In the genomic region with DNA sequence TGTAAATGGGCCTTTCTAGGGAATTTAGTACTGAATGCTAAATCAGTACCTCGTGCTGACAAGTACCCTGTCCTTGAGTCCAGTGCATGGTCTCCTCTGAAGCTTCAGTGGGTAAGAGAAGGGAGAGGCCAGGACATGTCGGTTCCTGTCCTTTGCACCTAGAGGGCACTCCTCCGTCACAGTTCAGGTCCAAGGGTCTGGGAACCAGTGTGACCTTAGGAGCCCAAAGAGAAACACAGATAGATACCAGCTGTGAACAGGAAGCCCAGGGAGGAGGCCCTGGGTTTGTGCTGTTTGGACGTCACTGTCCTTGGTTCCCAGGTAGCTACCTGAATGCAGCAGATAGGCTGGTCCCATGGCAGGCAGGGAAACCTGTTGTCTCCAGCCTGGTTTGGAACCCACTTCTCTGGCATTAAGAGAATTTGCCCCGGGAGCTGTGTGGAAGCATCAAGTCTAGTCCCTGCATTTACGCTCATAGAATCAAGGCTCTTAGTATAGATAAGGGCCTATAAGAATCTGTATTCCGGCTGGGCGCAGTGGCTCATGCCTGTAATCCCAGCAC, we compare ENCODE assay signal across 13 cellular contexts. TPM values are rescaled to one million over a fixed set of nuclear protein-coding genes. Genes with fewer than 3 reads are reported as not detected.
DNase-seq lines count a peak whose midpoint lies in the region; ATAC-seq and TF ChIP-seq lines count a peak whose summit lies in the region.
"Had no signal": no experiment of that assay in that cellular context is flagged by ENCODE, and none has a peak within 500 bp of the region (broad histone marks: within the 10 kb centered on the region; RNA-seq: fewer than 3 reads in every experiment).

No MANE protein-coding gene starts in this region.

- TF ChIP-seq POLR2A in stomach (IDR thresholded peaks at IDR 0.05), result no peak

- intact Hi-C loops in activated CD4-positive, alpha-beta memory T cell treated with anti-CD3 and anti-CD28 coated beads for 36 hours (cut with micrococcal nuclease), result no loop called here
- intact Hi-C loops in stomach (cut with DNase I; ENCODE audit: low total_unique reads), result no loop called here

- H3K27ac ChIP-seq in stomach, result no peak overlapping the region
- H3K27ac ChIP-seq: psoas muscle, transverse colon had no signal

- CTCF ChIA-PET in activated CD4-positive, alpha-beta memory T cell treated with anti-CD3 and anti-CD28 coated beads for 36 hours (lab: Charles Lee), result interaction anchor here (0.6 to 1.4 kb wide), 4 partner anchors 32 to 141 kb away, joined by 3 to 5 read pairs (median 3); no protein-coding TSS in a partner anchor
- CTCF ChIA-PET in activated CD4-positive, alpha-beta memory T cell treated with anti-CD3 and anti-CD28 coated beads, Interleukin-2, amount 10 ng/mL, durations not matched to agents 7 days and 5 days (lab: Charles Lee), result interaction anchor here (1.2 kb wide), 2 partner anchors 148 to 374 kb away, joined by 3 read pairs; no protein-coding TSS in a partner anchor

- TF ChIP-seq EP300 in stomach (IDR thresholded peaks at IDR 0.05), result no peak

- no peaks in the 10 kb centered on the region for H3K9me3 Mint-ChIP-seq in activated CD4-positive, alpha-beta memory T cell treated with anti-CD3 and anti-CD28 coated beads for 36 hours
- H3K9me3 Mint-ChIP-seq in activated CD4-positive, alpha-beta memory T cell treated with anti-CD3 and anti-CD28 coated beads, Interleukin-2, amount 10 ng/mL, durations not matched to agents 7 days and 5 days, result no peaks in the 10 kb centered on the region
- no peaks in the 10 kb centered on the region for H3K9me3 Mint-ChIP-seq in stimulated activated effector memory CD8-positive, alpha-beta T cell treated with anti-CD3 and anti-CD28 coated beads, Interleukin-12 subunit alpha, Interleukin-12 subunit beta, amount 100 ng/mL, for 72 hours

- DNase-seq in activated CD4-positive, alpha-beta memory T cell treated with anti-CD3 and anti-CD28 coated beads for 36 hours, result peak; percentile 14
- DNase-seq in activated CD4-positive, alpha-beta memory T cell treated with anti-CD3 and anti-CD28 coated beads, Interleukin-2, amount 10 ng/mL, durations not matched to agents 7 days and 5 days, result no peak
- peak in 2 of 3 experiments; percentile 24 to 73 for DNase-seq in NCI-H1417 (lab: John Stamatoyannopoulos, UW)
- DNase-seq in cerebellar cortex (ENCODE audit: low spot score), result peak; percentile 4
- DNase-seq in stimulated activated effector memory CD8-positive, alpha-beta T cell treated with anti-CD3 and anti-CD28 coated beads, Interleukin-12 subunit alpha, Interleukin-12 subunit beta, amount 100 ng/mL, for 72 hours (ENCODE audit: low spot score in 2 of 2), result no peak
- no peak for DNase-seq in stomach
- DNase-seq in anterior cingulate cortex (lab: John Stamatoyannopoulos, UW), result no peak
- DNase-seq in HuH-7 (ENCODE audit: low spot score), result no peak
- DNase-seq: NCI-H2227 treated with DMSO at 0.1 percent for 48 hours, psoas muscle, transverse colon had no signal

- peaks cover 0 to 29% (median 7%) of the 10 kb centered on the region in 3 donors for H3K27me3 ChIP-seq in stomach
- H3K27me3 ChIP-seq: transverse colon had no signal

- 60 to 81% (median 71%) methylated on average over 7 to 8 of the region's 8 CpGs for WGBS in stomach, 5 donors

- H3K27me3 Mint-ChIP-seq in activated CD4-positive, alpha-beta memory T cell treated with anti-CD3 and anti-CD28 coated beads for 36 hours, result peaks cover 4% of the 10 kb centered on the region
- H3K27me3 Mint-ChIP-seq in activated CD4-positive, alpha-beta memory T cell treated with anti-CD3 and anti-CD28 coated beads, Interleukin-2, amount 10 ng/mL, durations not matched to agents 7 days and 5 days, result peaks cover 25% of the 10 kb centered on the region

- H3K36me3 Mint-ChIP-seq in activated CD4-positive, alpha-beta memory T cell treated with anti-CD3 and anti-CD28 coated beads for 36 hours, result no peaks in the 10 kb centered on the region
- H3K36me3 Mint-ChIP-seq in activated CD4-positive, alpha-beta memory T cell treated with anti-CD3 and anti-CD28 coated beads, Interleukin-2, amount 10 ng/mL, durations not matched to agents 7 days and 5 days (ENCODE audit: low read depth), result no peaks in the 10 kb centered on the region
- H3K36me3 Mint-ChIP-seq in stimulated activated effector memory CD8-positive, alpha-beta T cell treated with anti-CD3 and anti-CD28 coated beads, Interleukin-12 subunit alpha, Interleukin-12 subunit beta, amount 100 ng/mL, for 72 hours, result no peaks in the 10 kb centered on the region

- H3K27ac Mint-ChIP-seq in activated CD4-positive, alpha-beta memory T cell treated with anti-CD3 and anti-CD28 coated beads for 36 hours, result no peak overlapping the region
- H3K27ac Mint-ChIP-seq in activated CD4-positive, alpha-beta memory T cell treated with anti-CD3 and anti-CD28 coated beads, Interleukin-2, amount 10 ng/mL, durations not matched to agents 7 days and 5 days, result no peak overlapping the region
- no peak overlapping the region for H3K27ac Mint-ChIP-seq in stimulated activated effector memory CD8-positive, alpha-beta T cell treated with anti-CD3 and anti-CD28 coated beads, Interleukin-12 subunit alpha, Interleukin-12 subunit beta, amount 100 ng/mL, for 72 hours

- no peak overlapping the region for H3K4me3 Mint-ChIP-seq in activated CD4-positive, alpha-beta memory T cell treated with anti-CD3 and anti-CD28 coated beads for 36 hours
- no peak overlapping the region for H3K4me3 Mint-ChIP-seq in activated CD4-positive, alpha-beta memory T cell treated with anti-CD3 and anti-CD28 coated beads, Interleukin-2, amount 10 ng/mL, durations not matched to agents 7 days and 5 days
- H3K4me3 Mint-ChIP-seq in stimulated activated effector memory CD8-positive, alpha-beta T cell treated with anti-CD3 and anti-CD28 coated beads, Interleukin-12 subunit alpha, Interleukin-12 subunit beta, amount 100 ng/mL, for 72 hours, result no peak overlapping the region

- no peak overlapping the region for H3K4me3 ChIP-seq in stomach
- H3K4me3 ChIP-seq: lung, psoas muscle, transverse colon had no signal

- no peaks in the 10 kb centered on the region for H3K4me1 ChIP-seq in stomach
- H3K4me1 ChIP-seq: psoas muscle, transverse colon had no signal

- POLR2A ChIA-PET in activated CD4-positive, alpha-beta memory T cell treated with anti-CD3 and anti-CD28 coated beads for 36 hours (lab: Charles Lee), result no interaction called here
- POLR2A ChIA-PET in activated CD4-positive, alpha-beta memory T cell treated with anti-CD3 and anti-CD28 coated beads, Interleukin-2, amount 10 ng/mL, durations not matched to agents 7 days and 5 days (lab: Charles Lee), result no interaction called here

- H3K36me3 ChIP-seq in stomach, result no peaks in the 10 kb centered on the region
- H3K36me3 ChIP-seq: transverse colon had no signal

- H3K9me3 ChIP-seq in stomach, result no peaks in the 10 kb centered on the region
- H3K9me3 ChIP-seq: psoas muscle, transverse colon had no signal

- TF ChIP-seq CTCF in stomach (IDR thresholded peaks at IDR 0.05), result no peak

- peak; percentile 40 for ATAC-seq in stimulated activated effector memory CD8-positive, alpha-beta T cell treated with anti-CD3 and anti-CD28 coated beads, Interleukin-12 subunit alpha, Interleukin-12 subunit beta, amount 100 ng/mL, for 72 hours

- no peaks in the 10 kb centered on the region for H3K4me1 Mint-ChIP-seq in activated CD4-positive, alpha-beta memory T cell treated with anti-CD3 and anti-CD28 coated beads for 36 hours (ENCODE audit: low read depth)
- no peaks in the 10 kb centered on the region for H3K4me1 Mint-ChIP-seq in activated CD4-positive, alpha-beta memory T cell treated with anti-CD3 and anti-CD28 coated beads, Interleukin-2, amount 10 ng/mL, durations not matched to agents 7 days and 5 days
- H3K4me1 Mint-ChIP-seq in stimulated activated effector memory CD8-positive, alpha-beta T cell treated with anti-CD3 and anti-CD28 coated beads, Interleukin-12 subunit alpha, Interleukin-12 subunit beta, amount 100 ng/mL, for 72 hours, result no peaks in the 10 kb centered on the region

RNA-seq across cellular contexts. Expression of a gene that starts 3.9 kb away (rescaled TPM):
- total RNA-seq in activated CD4-positive, alpha-beta memory T cell treated with anti-CD3 and anti-CD28 coated beads for 36 hours, result not detected
- not detected for total RNA-seq in activated CD4-positive, alpha-beta memory T cell treated with anti-CD3 and anti-CD28 coated beads, Interleukin-2, amount 10 ng/mL, durations not matched to agents 7 days and 5 days
- total RNA-seq in stomach, result not detected
- not detected for polyA plus RNA-seq in stomach
- total RNA-seq: cerebellum, lung, psoas muscle, transverse colon had no signal
- polyA plus RNA-seq: psoas muscle had no signal

Comparison
In these comparisons a context has a peak if more than half of its experiments do, and no peak if none do; other contexts are left out.
1. DNase-seq: peak in activated CD4-positive, alpha-beta memory T cell treated with anti-CD3 and anti-CD28 coated beads for 36 hours (single experiment), NCI-H1417 (2 of 3) and cerebellar cortex (single experiment); none in activated CD4-positive, alpha-beta memory T cell treated with anti-CD3 and anti-CD28 coated beads, Interleukin-2, amount 10 ng/mL, durations not matched to agents 7 days and 5 days (single experiment), stimulated activated effector memory CD8-positive, alpha-beta T cell treated with anti-CD3 and anti-CD28 coated beads, Interleukin-12 subunit alpha, Interleukin-12 subunit beta, amount 100 ng/mL, for 72 hours (0 of 2), stomach (single experiment), anterior cingulate cortex (0 of 58) and HuH-7 (single experiment).